In genomic region chr1:17305576-17306095, GRCh38 we compare ENCODE assay signal across 20 cellular contexts. TPM values are rescaled to one million over a fixed set of nuclear protein-coding genes. Genes with fewer than 3 reads are reported as not detected.
"Had no signal": no experiment of that assay in that cellular context is flagged by ENCODE, and none has a peak within 500 bp of the region (broad histone marks: within the 10 kb centered on the region; RNA-seq: fewer than 3 reads in every experiment).

No MANE protein-coding gene starts in this region.

- DNase-seq: effector memory CD4-positive, alpha-beta T cell; gastrocnemius medialis; heart right ventricle; hypothalamus; kidney glomerular epithelial cell; natural killer cell; psoas muscle; retina; stimulated activated naive CD4-positive, alpha-beta T cell; stomach; trophoblast cell had no signal

- H3K4me1 ChIP-seq: esophagus muscularis mucosa, gastrocnemius medialis, psoas muscle, right lobe of liver, stomach had no signal

- H3K4me3 ChIP-seq: esophagus muscularis mucosa, gastrocnemius medialis, heart right ventricle, psoas muscle, right lobe of liver, stomach had no signal

- H3K9me3 ChIP-seq: gastrocnemius medialis, right lobe of liver had no signal

- H3K36me3 ChIP-seq: esophagus muscularis mucosa, gastrocnemius medialis, heart right ventricle, right lobe of liver, stomach had no signal

- H3K4me3 Mint-ChIP-seq: mesothelial cell of epicardium, natural killer cell had no signal

- H3K27me3 ChIP-seq: right lobe of liver had no signal

- H3K27ac Mint-ChIP-seq: mesothelial cell of epicardium, natural killer cell had no signal

- H3K4me1 Mint-ChIP-seq: natural killer cell had no signal

- H3K27ac ChIP-seq: epithelial cell of prostate, esophagus muscularis mucosa, gastrocnemius medialis, heart right ventricle, psoas muscle, right lobe of liver, stomach had no signal

RNA-seq across cellular contexts. Expression of gene PADI4, which starts 2.4 kb away (rescaled TPM):
- total RNA-seq: fibroblast of villous mesenchyme, gastrocnemius medialis, mesothelial cell of epicardium, myocyte, urinary bladder had no signal

RNA-seq across cellular contexts. Expression of gene PADI3, which starts 56.7 kb away (rescaled TPM):
- total RNA-seq: esophagus muscularis mucosa, fibroblast of villous mesenchyme, gastrocnemius medialis, heart right ventricle, mesothelial cell of epicardium, myocyte, natural killer cell, omental fat pad, right lobe of liver, skeletal muscle tissue, stomach had no signal
- polyA plus RNA-seq: heart right ventricle had no signal
